Comparison of ENCODE assay signal across 25 cellular contexts in the genomic region with DNA sequence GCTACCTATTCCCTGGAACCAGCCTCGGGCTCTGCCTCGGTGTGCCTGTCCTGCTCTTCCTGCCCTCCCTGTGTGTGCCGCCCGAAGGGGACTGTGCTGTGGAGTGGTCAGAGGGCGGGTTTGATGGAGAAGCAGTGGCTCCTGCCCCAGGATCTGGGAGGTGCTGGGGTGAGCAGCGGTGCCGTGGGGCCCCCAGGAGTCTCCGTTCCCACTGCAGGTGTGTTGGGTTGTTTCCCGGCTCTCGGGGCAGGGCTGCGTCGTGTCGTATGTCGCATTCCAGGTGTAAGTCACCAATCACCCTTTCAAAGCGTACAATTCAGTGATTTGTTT. TPM values are rescaled to one million over a fixed set of nuclear protein-coding genes. Genes with fewer than 3 reads are reported as not detected.
DNase-seq lines count a peak whose midpoint lies in the region; ATAC-seq and TF ChIP-seq lines count a peak whose summit lies in the region.
"Had no signal": no experiment of that assay in that cellular context is flagged by ENCODE, and none has a peak within 500 bp of the region (broad histone marks: within the 10 kb centered on the region; RNA-seq: fewer than 3 reads in every experiment).

No MANE protein-coding gene starts in this region.

- POLR2A ChIA-PET in activated CD8-positive, alpha-beta T cell treated with anti-CD3 and anti-CD28 coated beads for 36 hours (lab: Charles Lee): no interaction called here

- no peak overlapping the region for H3K4me3 Mint-ChIP-seq in natural killer cell treated with Interleukin-12 subunit alpha and Interleukin-12 subunit beta and Interleukin-15 and Interleukin-18, amount 100 ng/mL, for 72 hours
- H3K4me3 Mint-ChIP-seq in natural killer cell: no peak overlapping the region
- no peak overlapping the region for H3K4me3 Mint-ChIP-seq in activated CD8-positive, alpha-beta T cell treated with anti-CD3 and anti-CD28 coated beads for 36 hours
- H3K4me3 Mint-ChIP-seq: CD14-positive monocyte; CD4-positive, alpha-beta memory T cell; CD4-positive, CD25-positive, alpha-beta regulatory T cell; CD8-positive, alpha-beta memory T cell had no signal

- no peaks in the 10 kb centered on the region for H3K79me2 ChIP-seq in osteoblast (ENCODE audit: insufficient read depth, low read length)

- H3K27ac ChIP-seq in lower lobe of right lung (no peak overlapping the region), osteoblast (ENCODE audit: low read depth, low read length) (no peak overlapping the region)
- H3K27ac ChIP-seq in effector memory CD4-positive, alpha-beta T cell (ENCODE audit: insufficient read depth, low read length, poor library complexity, severe bottlenecking): no peak overlapping the region
- H3K27ac ChIP-seq: BLaER1 had no signal

- H3K9me3 Mint-ChIP-seq in natural killer cell treated with Interleukin-12 subunit alpha and Interleukin-12 subunit beta and Interleukin-15 and Interleukin-18, amount 100 ng/mL, for 72 hours: no peaks in the 10 kb centered on the region
- H3K9me3 Mint-ChIP-seq in natural killer cell: no peaks in the 10 kb centered on the region
- no peaks in the 10 kb centered on the region for H3K9me3 Mint-ChIP-seq in activated CD8-positive, alpha-beta T cell treated with anti-CD3 and anti-CD28 coated beads for 36 hours
- H3K9me3 Mint-ChIP-seq: CD4-positive, alpha-beta memory T cell; CD4-positive, CD25-positive, alpha-beta regulatory T cell; CD8-positive, alpha-beta memory T cell had no signal

- H3K36me3 ChIP-seq in lower lobe of right lung (no peaks in the 10 kb centered on the region), osteoblast (ENCODE audit: insufficient read depth, low read length) (no peaks in the 10 kb centered on the region)
- H3K36me3 ChIP-seq in effector memory CD4-positive, alpha-beta T cell (ENCODE audit: control insufficient read depth, insufficient read depth, low read length): no peaks in the 10 kb centered on the region
- H3K36me3 ChIP-seq: BE2C, BLaER1 had no signal

- no peak overlapping the region for H3K27ac Mint-ChIP-seq in natural killer cell treated with Interleukin-12 subunit alpha and Interleukin-12 subunit beta and Interleukin-15 and Interleukin-18, amount 100 ng/mL, for 72 hours
- H3K27ac Mint-ChIP-seq in natural killer cell: no peak overlapping the region
- H3K27ac Mint-ChIP-seq in activated CD8-positive, alpha-beta T cell treated with anti-CD3 and anti-CD28 coated beads for 36 hours: no peak overlapping the region
- H3K27ac Mint-ChIP-seq: CD14-positive monocyte had no signal

- H3K27me3 Mint-ChIP-seq in natural killer cell treated with Interleukin-12 subunit alpha and Interleukin-12 subunit beta and Interleukin-15 and Interleukin-18, amount 100 ng/mL, for 72 hours: no peaks in the 10 kb centered on the region
- H3K27me3 Mint-ChIP-seq in natural killer cell (ENCODE audit: low read depth in 2 of 2): no peaks in the 10 kb centered on the region
- no peaks in the 10 kb centered on the region for H3K27me3 Mint-ChIP-seq in activated CD8-positive, alpha-beta T cell treated with anti-CD3 and anti-CD28 coated beads for 36 hours
- H3K27me3 Mint-ChIP-seq: CD4-positive, alpha-beta memory T cell; CD4-positive, CD25-positive, alpha-beta regulatory T cell had no signal

- H3K4me1 Mint-ChIP-seq in natural killer cell treated with Interleukin-12 subunit alpha and Interleukin-12 subunit beta and Interleukin-15 and Interleukin-18, amount 100 ng/mL, for 72 hours (ENCODE audit: low read depth in 2 of 2): no peaks in the 10 kb centered on the region
- H3K4me1 Mint-ChIP-seq in natural killer cell: no peaks in the 10 kb centered on the region
- no peaks in the 10 kb centered on the region for H3K4me1 Mint-ChIP-seq in activated CD8-positive, alpha-beta T cell treated with anti-CD3 and anti-CD28 coated beads for 36 hours (ENCODE audit: low read depth)
- H3K4me1 Mint-ChIP-seq: CD14-positive monocyte; CD4-positive, alpha-beta memory T cell; CD4-positive, CD25-positive, alpha-beta regulatory T cell; CD8-positive, alpha-beta memory T cell had no signal

- CTCF ChIA-PET in activated CD8-positive, alpha-beta T cell treated with anti-CD3 and anti-CD28 coated beads for 36 hours (lab: Charles Lee): no interaction called here

- no peak overlapping the region for H2AFZ ChIP-seq in osteoblast (ENCODE audit: low read length)

- H3K9me3 ChIP-seq in lower lobe of right lung (no peaks in the 10 kb centered on the region), osteoblast (ENCODE audit: low read depth, low read length) (no peaks in the 10 kb centered on the region)
- no peaks in the 10 kb centered on the region for H3K9me3 ChIP-seq in effector memory CD4-positive, alpha-beta T cell (ENCODE audit: control insufficient read depth, low read length)
- H3K9me3 ChIP-seq: BE2C had no signal

- H3K4me3 ChIP-seq in lower lobe of right lung (no peak overlapping the region), osteoblast (ENCODE audit: insufficient read depth, low read length) (no peak overlapping the region)
- no peak overlapping the region for H3K4me3 ChIP-seq in effector memory CD4-positive, alpha-beta T cell (ENCODE audit: insufficient read depth, low read depth, low read length, poor library complexity, severe bottlenecking)
- H3K4me3 ChIP-seq: BLaER1, GM12878 had no signal

- no peak overlapping the region for H3K4me2 ChIP-seq in osteoblast (ENCODE audit: insufficient read depth, low read length)

- ATAC-seq in natural killer cell treated with Interleukin-12 subunit alpha and Interleukin-12 subunit beta and Interleukin-15 and Interleukin-18, amount 100 ng/mL, for 72 hours: no peak
- ATAC-seq in natural killer cell: no peak
- no peak for ATAC-seq in lower lobe of right lung
- ATAC-seq in activated CD8-positive, alpha-beta T cell treated with anti-CD3 and anti-CD28 coated beads for 36 hours: no peak
- ATAC-seq: GM12878 had no signal

- TF ChIP-seq CTCF in natural killer cell (IDR thresholded peaks at IDR 0.05) (no peak), lower lobe of right lung (IDR thresholded peaks at IDR 0.05) (no peak), osteoblast (IDR thresholded peaks at IDR 0.05; ENCODE audit: extremely low read depth, low read depth, low read length) (no peak)
- no peak for TF ChIP-seq CTCF in activated CD8-positive, alpha-beta T cell treated with anti-CD3 and anti-CD28 coated beads for 36 hours (IDR thresholded peaks at IDR 0.05)

- DNase-seq in natural killer cell treated with Interleukin-12 subunit alpha and Interleukin-12 subunit beta and Interleukin-15 and Interleukin-18, amount 100 ng/mL, for 72 hours (ENCODE audit: low spot score): peak; percentile 53
- DNase-seq in natural killer cell (no peak), lower lobe of right lung (peak; percentile 28), osteoblast (ENCODE audit: insufficient read length, low spot score, missing footprints) (peak; percentile 27)
- no peak for DNase-seq in activated CD8-positive, alpha-beta T cell treated with anti-CD3 and anti-CD28 coated beads for 36 hours
- no peak for DNase-seq in effector memory CD4-positive, alpha-beta T cell
- DNase-seq: 8988T; ACHN; BE2C; C1 segment of cervical spinal cord; CD4-positive, alpha-beta memory T cell; CD4-positive, CD25-positive, alpha-beta regulatory T cell; COR-L47; DMS 273 treated with DMSO at 0.1 percent for 48 hours; DMS153; DMS53; DMS79; DND-41; EL; GDM1 had no signal

- H3K27me3 ChIP-seq in lower lobe of right lung (ENCODE audit: low read depth): no peaks in the 10 kb centered on the region
- H3K27me3 ChIP-seq in osteoblast (ENCODE audit: insufficient read depth, low read length): no peaks in the 10 kb centered on the region
- no peaks in the 10 kb centered on the region for H3K27me3 ChIP-seq in effector memory CD4-positive, alpha-beta T cell (replicated peaks; ENCODE audit: control insufficient read depth, insufficient read depth, low read length, poor library complexity, severe bottlenecking)
- H3K27me3 ChIP-seq: BE2C, BLaER1 had no signal

- intact Hi-C loops in natural killer cell (cut with micrococcal nuclease): no loop called here
- intact Hi-C loops in lower lobe of right lung (cut with DNase I): no loop called here
- intact Hi-C loops in activated CD8-positive, alpha-beta T cell treated with anti-CD3 and anti-CD28 coated beads for 36 hours (cut with micrococcal nuclease): no loop called here

- H3K4me1 ChIP-seq in lower lobe of right lung (no peaks in the 10 kb centered on the region), osteoblast (ENCODE audit: insufficient read depth, low read length) (no peaks in the 10 kb centered on the region)
- H3K4me1 ChIP-seq in effector memory CD4-positive, alpha-beta T cell (ENCODE audit: control insufficient read depth, insufficient read depth, low read length, poor library complexity, severe bottlenecking): no peaks in the 10 kb centered on the region
- H3K4me1 ChIP-seq: BE2C had no signal

- H4K20me1 ChIP-seq in osteoblast (ENCODE audit: insufficient read depth, low read length): no peaks in the 10 kb centered on the region
- H4K20me1 ChIP-seq: BLaER1 had no signal

- no peaks in the 10 kb centered on the region for H3K36me3 Mint-ChIP-seq in natural killer cell treated with Interleukin-12 subunit alpha and Interleukin-12 subunit beta and Interleukin-15 and Interleukin-18, amount 100 ng/mL, for 72 hours
- H3K36me3 Mint-ChIP-seq in natural killer cell: no peaks in the 10 kb centered on the region
- H3K36me3 Mint-ChIP-seq in activated CD8-positive, alpha-beta T cell treated with anti-CD3 and anti-CD28 coated beads for 36 hours (ENCODE audit: low read depth): no peaks in the 10 kb centered on the region
- H3K36me3 Mint-ChIP-seq: CD14-positive monocyte; CD4-positive, alpha-beta memory T cell; CD4-positive, CD25-positive, alpha-beta regulatory T cell; CD8-positive, alpha-beta memory T cell had no signal

RNA-seq across cellular contexts. Expression of gene TTC34, which starts 32.6 kb away (rescaled TPM):
- under 1 TPM; 0.40 to 0.56 TPM for total RNA-seq in natural killer cell treated with Interleukin-12 subunit alpha and Interleukin-12 subunit beta and Interleukin-15 and Interleukin-18, amount 100 ng/mL, for 72 hours
- total RNA-seq in natural killer cell (1 to 10 TPM in 2 of 3 donors, under 1 TPM in 1; 0.80 to 1.4 (median 1.2) TPM), lower lobe of right lung (2.6 TPM), osteoblast (0.29 and 0.36 TPM in 2 replicates)
- under 1 TPM; 0.79 to 0.81 TPM for total RNA-seq in activated CD8-positive, alpha-beta T cell treated with anti-CD3 and anti-CD28 coated beads for 36 hours
- total RNA-seq: Daoy had no signal

Comparison
In these comparisons a context has a peak if more than half of its experiments do, and no peak if none do; other contexts are left out.
1. DNase-seq: peak in natural killer cell treated with Interleukin-12 subunit alpha and Interleukin-12 subunit beta and Interleukin-15 and Interleukin-18, amount 100 ng/mL, for 72 hours (single experiment), lower lobe of right lung (single experiment) and osteoblast (single experiment); none in natural killer cell (single experiment), activated CD8-positive, alpha-beta T cell treated with anti-CD3 and anti-CD28 coated beads for 36 hours (single experiment) and effector memory CD4-positive, alpha-beta T cell (0 of 3).